ENCODE assay signal across 7 cellular contexts in genomic region chr14:33432407-33433023, GRCh38.
A peak's percentile ranks its signal among the peaks of the same experiment; 100 is the strongest.
DNase-seq lines count a peak whose midpoint lies in the region; ATAC-seq and TF ChIP-seq lines count a peak whose summit lies in the region.

No MANE protein-coding gene starts in this region.

- H2AFZ ChIP-seq in osteoblast (ENCODE audit: low read length), result no peak overlapping the region

- H3K4me2 ChIP-seq in osteoblast (ENCODE audit: insufficient read depth, low read length), result no peak overlapping the region

- H3K4me1 ChIP-seq in osteoblast (ENCODE audit: insufficient read depth, low read length), result no peaks in the 10 kb centered on the region

- TF ChIP-seq CTCF in osteoblast (IDR thresholded peaks at IDR 0.05; ENCODE audit: extremely low read depth, low read depth, low read length), result peak; percentile 48

- H3K9me3 ChIP-seq in osteoblast (ENCODE audit: low read depth, low read length), result no peaks in the 10 kb centered on the region

- H3K4me3 ChIP-seq in osteoblast (ENCODE audit: insufficient read depth, low read length), result no peak overlapping the region

- no peak overlapping the region for H3K27ac ChIP-seq in osteoblast (ENCODE audit: low read depth, low read length)

- DNase-seq in H4 (ENCODE audit: low spot score), result peak; percentile 22
- peak; percentile 47 for DNase-seq in NCI-H2171 treated with DMSO at 0.1 percent for 48 hours (lab: John Stamatoyannopoulos, UW)
- DNase-seq in cerebellum (ENCODE audit: low spot score), result peak; percentile 2
- DNase-seq in osteoblast (ENCODE audit: insufficient read length, low spot score, missing footprints), result no peak
- DNase-seq in DMS79 (lab: John Stamatoyannopoulos, UW), result no peak

- H3K79me2 ChIP-seq in osteoblast (ENCODE audit: insufficient read depth, low read length), result no peaks in the 10 kb centered on the region

- ATAC-seq in HG03354 (IDR thresholded peaks at IDR 0.05; ENCODE audit: poor library complexity, severe bottlenecking, unreplicated experiment) (no peak), HG02763 (IDR thresholded peaks at IDR 0.05; ENCODE audit: unreplicated experiment) (no peak)

- no peaks in the 10 kb centered on the region for H4K20me1 ChIP-seq in osteoblast (ENCODE audit: insufficient read depth, low read length)

- H3K27me3 ChIP-seq in osteoblast (ENCODE audit: insufficient read depth, low read length), result no peaks in the 10 kb centered on the region

- no peaks in the 10 kb centered on the region for H3K36me3 ChIP-seq in osteoblast (ENCODE audit: insufficient read depth, low read length)

Comparison
In these comparisons a context has a peak if more than half of its experiments do, and no peak if none do; other contexts are left out.
1. DNase-seq: peak in H4 (single experiment), NCI-H2171 treated with DMSO at 0.1 percent for 48 hours (single experiment) and cerebellum (single experiment); none in osteoblast (single experiment) and DMS79 (single experiment).